Comparison of ENCODE assay signal across 22 cellular contexts in genomic region chr16:61862221-61862620, GRCh38.
DNase-seq lines count a peak whose midpoint lies in the region; ATAC-seq and TF ChIP-seq lines count a peak whose summit lies in the region.
"Had no signal": no experiment of that assay in that cellular context is flagged by ENCODE, and none has a peak within 500 bp of the region (broad histone marks: within the 10 kb centered on the region; RNA-seq: fewer than 3 reads in every experiment).

No MANE protein-coding gene starts in this region.

- no peaks in the 10 kb centered on the region for H3K27me3 ChIP-seq in dorsolateral prefrontal cortex
- no peaks in the 10 kb centered on the region for H3K27me3 ChIP-seq in layer of hippocampus (ENCODE audit: control insufficient read depth, insufficient read depth, low read length)
- H3K27me3 ChIP-seq: BLaER1 had no signal

- no peak for ATAC-seq in HG02759 (IDR thresholded peaks at IDR 0.05; ENCODE audit: unreplicated experiment)
- ATAC-seq: GM23338 had no signal

- TF ChIP-seq CTCF in dorsolateral prefrontal cortex (IDR thresholded peaks at IDR 0.05 in 54 of 56, conservative IDR thresholded peaks at IDR 0.05 in 2 of 56; ENCODE audit: low read depth in 1 of 56, partially characterized antibody in 56 of 56) = no peak

- intact Hi-C loops in dorsolateral prefrontal cortex (cut with DNase I) = loop anchor here (5.0 to 10.0 kb wide), 3 partner anchors 170 to 177 kb away; partner anchors contain the start of gene CDH8 (in 1 of the 2)

- H3K4me3 ChIP-seq in dorsolateral prefrontal cortex = peak overlapping the region in 40 of 59 donors; percentile 1 to 59 (median 34)
- H3K4me3 ChIP-seq: BLaER1, GM23338, HAP-1, SK-N-MC had no signal

- H3K27ac ChIP-seq in dorsolateral prefrontal cortex (peak overlapping the region; percentile 12 to 98 (median 91)), layer of hippocampus (ENCODE audit: low read depth, low read length) (peak overlapping the region; percentile 91)
- H3K27ac ChIP-seq: BLaER1, SK-N-MC had no signal

- peak; percentile 7 for DNase-seq in NCI-H69 (lab: John Stamatoyannopoulos, UW)
- DNase-seq in dorsolateral prefrontal cortex = peak in 1 of 10 donors; percentile 14
- DNase-seq in putamen (ENCODE audit: low spot score) = peak; percentile 85
- no peak for DNase-seq in NCI-H1694 (lab: John Stamatoyannopoulos, UW)
- DNase-seq in NCI-H2227 treated with DMSO at 0.1 percent for 48 hours (lab: John Stamatoyannopoulos, UW) = no peak
- no peak for DNase-seq in stimulated activated CD4-positive, alpha-beta T cell treated with anti-CD3 and anti-CD28 coated beads, Interleukin-15, amount 100 ng/mL, for 24 hours
- DNase-seq: CD4-positive, CD25-positive, alpha-beta regulatory T cell; DMS53; HFFc6; KBM-7; MV-4-11; NCI-H1436 treated with DMSO at 0.1 percent for 48 hours; NCI-H2107; NCI-H446 treated with DMSO at 0.1 percent for 48 hours; NCI-H526; SIG-M5 had no signal

Comparison
In these comparisons a context has a peak if more than half of its experiments do, and no peak if none do; other contexts are left out.
1. DNase-seq: peak in NCI-H69 (single experiment) and putamen (single experiment); none in NCI-H1694 (single experiment), NCI-H2227 treated with DMSO at 0.1 percent for 48 hours (single experiment) and stimulated activated CD4-positive, alpha-beta T cell treated with anti-CD3 and anti-CD28 coated beads, Interleukin-15, amount 100 ng/mL, for 24 hours (single experiment).